ENCODE assay signal across 9 cellular contexts in genomic region chr6:158042245-158042798, GRCh38.
DNase-seq lines count a peak whose midpoint lies in the region; ATAC-seq, FAIRE-seq and TF ChIP-seq lines count a peak whose summit lies in the region.
"Had no signal": no experiment of that assay in that cellular context is flagged by ENCODE, and none has a peak within 500 bp of the region (broad histone marks: within the 10 kb centered on the region; RNA-seq: fewer than 3 reads in every experiment).

No MANE protein-coding gene starts in this region.

- no peaks in the 10 kb centered on the region for H3K9me3 Mint-ChIP-seq in activated naive CD8-positive, alpha-beta T cell treated with anti-CD3 and anti-CD28 coated beads, Interleukin-2, amount 10 ng/mL, durations not matched to agents 7 days and 5 days
- H3K9me3 Mint-ChIP-seq in activated naive CD8-positive, alpha-beta T cell treated with anti-CD3 and anti-CD28 coated beads, Interleukin-2, amount 50 U/mL, for 24 hours = no peaks in the 10 kb centered on the region

- H3K9me3 ChIP-seq in endothelial cell of umbilical vein (replicated peaks; ENCODE audit: control insufficient read depth, insufficient read depth, low read length) (no peaks in the 10 kb centered on the region), mucosa of stomach (ENCODE audit: control insufficient read depth, low read length) (no peaks in the 10 kb centered on the region), aorta (ENCODE audit: control insufficient read depth, low read length) (no peaks in the 10 kb centered on the region)

- peaks cover 14 to 22% of the 10 kb centered on the region in 2 experiments for H3K36me3 ChIP-seq in endothelial cell of umbilical vein (ENCODE audit: control insufficient read depth in 2 of 2, extremely low read depth in 1 of 2, insufficient read depth in 2 of 2, low read length in 2 of 2)
- H3K36me3 ChIP-seq in mucosa of stomach (ENCODE audit: control insufficient read depth, insufficient read depth, low read length) = no peaks in the 10 kb centered on the region
- H3K36me3 ChIP-seq in aorta (ENCODE audit: control insufficient read depth in 1 of 2, insufficient read depth in 2 of 2, low read length in 1 of 2) = no peaks in the 10 kb centered on the region

- no peaks in the 10 kb centered on the region for H3K27me3 Mint-ChIP-seq in activated naive CD8-positive, alpha-beta T cell treated with anti-CD3 and anti-CD28 coated beads, Interleukin-2, amount 10 ng/mL, durations not matched to agents 7 days and 5 days
- H3K27me3 Mint-ChIP-seq in activated naive CD8-positive, alpha-beta T cell treated with anti-CD3 and anti-CD28 coated beads, Interleukin-2, amount 50 U/mL, for 24 hours = no peaks in the 10 kb centered on the region

- FAIRE-seq in endothelial cell of umbilical vein (lab: Jason Lieb, UNC) = peak; percentile 98

- peaks cover 40% of the 10 kb centered on the region for H3K4me1 Mint-ChIP-seq in activated naive CD8-positive, alpha-beta T cell treated with anti-CD3 and anti-CD28 coated beads, Interleukin-2, amount 10 ng/mL, durations not matched to agents 7 days and 5 days
- peaks cover 58% of the 10 kb centered on the region for H3K4me1 Mint-ChIP-seq in activated naive CD8-positive, alpha-beta T cell treated with anti-CD3 and anti-CD28 coated beads, Interleukin-2, amount 50 U/mL, for 24 hours

- peak overlapping the region; percentile 10 for H3K4me2 ChIP-seq in endothelial cell of umbilical vein (ENCODE audit: insufficient read depth, low read length)

- intact Hi-C loops in endothelial cell of umbilical vein (cut with micrococcal nuclease) (no loop called here), aorta (cut with DNase I) (loop anchor here (2.0 to 5.0 kb wide), 2 partner anchors 18 to 40 kb away; no protein-coding TSS in a partner anchor)

- dilution Hi-C loops in endothelial cell of umbilical vein (cut with MboI; ENCODE audit: extremely low pct_ligation_motif_present, low sequenced_read_pairs) = no loop called here

- CTCF ChIA-PET in endothelial cell of umbilical vein (lab: Charles Lee) = interaction anchor here (1.0 to 6.2 kb wide), 9 partner anchors 10 to 169 kb away, joined by 3 to 45 read pairs (median 13); no protein-coding TSS in a partner anchor

- H3K27ac ChIP-seq in endothelial cell of umbilical vein (ENCODE audit: insufficient read depth, low read depth, low read length) (peak overlapping the region; percentile 99), aorta (ENCODE audit: low read depth in 1 of 2, low read length in 2 of 2) (peak overlapping the region; percentile 96 to 99)

- H3K27me3 ChIP-seq in endothelial cell of umbilical vein (ENCODE audit: control insufficient read depth in 2 of 2, insufficient read depth in 2 of 2, low read length in 2 of 2) (no peaks in the 10 kb centered on the region), mucosa of stomach (ENCODE audit: control insufficient read depth, insufficient read depth, low read length) (no peaks in the 10 kb centered on the region), aorta (ENCODE audit: control insufficient read depth in 1 of 2, insufficient read depth in 2 of 2, low read length in 1 of 2) (no peaks in the 10 kb centered on the region)

- H3K4me3 ChIP-seq in endothelial cell of umbilical vein (replicated peaks in 1 of 3; ENCODE audit: insufficient read depth in 1 of 3, low read depth in 1 of 3, low read length in 3 of 3) (no peak overlapping the region), mucosa of stomach (ENCODE audit: low read length) (no peak overlapping the region), aorta (ENCODE audit: low read length in 2 of 2) (no peak overlapping the region)

- H3K27ac Mint-ChIP-seq in activated naive CD8-positive, alpha-beta T cell treated with anti-CD3 and anti-CD28 coated beads, Interleukin-2, amount 10 ng/mL, durations not matched to agents 7 days and 5 days = peak overlapping the region; percentile 6
- H3K27ac Mint-ChIP-seq in activated naive CD8-positive, alpha-beta T cell treated with anti-CD3 and anti-CD28 coated beads, Interleukin-2, amount 50 U/mL, for 24 hours = no peak overlapping the region

- peak in 1 of 2 donors; percentile 19 for TF ChIP-seq CTCF in endothelial cell of umbilical vein (IDR thresholded peaks at IDR 0.05; ENCODE audit: extremely low read depth in 1 of 2, insufficient read depth in 1 of 2, low read depth in 1 of 2, low read length in 2 of 2)

- H3K4me3 Mint-ChIP-seq in activated naive CD8-positive, alpha-beta T cell treated with anti-CD3 and anti-CD28 coated beads, Interleukin-2, amount 10 ng/mL, durations not matched to agents 7 days and 5 days = no peak overlapping the region
- H3K4me3 Mint-ChIP-seq in activated naive CD8-positive, alpha-beta T cell treated with anti-CD3 and anti-CD28 coated beads, Interleukin-2, amount 50 U/mL, for 24 hours = no peak overlapping the region

- H2AFZ ChIP-seq in endothelial cell of umbilical vein (ENCODE audit: low read depth, low read length) = no peak overlapping the region

- H3K36me3 Mint-ChIP-seq in activated naive CD8-positive, alpha-beta T cell treated with anti-CD3 and anti-CD28 coated beads, Interleukin-2, amount 10 ng/mL, durations not matched to agents 7 days and 5 days = peaks cover 28% of the 10 kb centered on the region
- H3K36me3 Mint-ChIP-seq in activated naive CD8-positive, alpha-beta T cell treated with anti-CD3 and anti-CD28 coated beads, Interleukin-2, amount 50 U/mL, for 24 hours (ENCODE audit: low read depth) = peaks cover 30% of the 10 kb centered on the region

- no TSS peak for BruUV-seq in endothelial cell of umbilical vein (replicated peaks; lab: Mats Ljungman, UMichigan)

- ATAC-seq in activated naive CD8-positive, alpha-beta T cell treated with anti-CD3 and anti-CD28 coated beads, Interleukin-2, amount 10 ng/mL, durations not matched to agents 7 days and 5 days (ENCODE audit: low read depth) = no peak
- no peak for ATAC-seq in activated naive CD8-positive, alpha-beta T cell treated with anti-CD3 and anti-CD28 coated beads, Interleukin-2, amount 50 U/mL, for 24 hours
- ATAC-seq in aorta (ENCODE audit: low FRiP score) = peak; percentile 58
- no peak for ATAC-seq in GM19324 (IDR thresholded peaks at IDR 0.05; ENCODE audit: low FRiP score, unreplicated experiment)

- H3K9me1 ChIP-seq in endothelial cell of umbilical vein (replicated peaks; ENCODE audit: control insufficient read depth, extremely low read depth, insufficient read depth, low read length) = no peaks in the 10 kb centered on the region

- POLR2A ChIA-PET in activated naive CD8-positive, alpha-beta T cell treated with anti-CD3 and anti-CD28 coated beads, Interleukin-2, amount 10 ng/mL, durations not matched to agents 7 days and 5 days (lab: Charles Lee) = no interaction called here
- POLR2A ChIA-PET in endothelial cell of umbilical vein (lab: Charles Lee) = interaction anchor here (1.5 kb wide), 1 partner anchor 18 kb away, joined by 5 read pairs; no protein-coding TSS in a partner anchor

- no peaks in the 10 kb centered on the region for H4K20me1 ChIP-seq in endothelial cell of umbilical vein (replicated peaks; ENCODE audit: control insufficient read depth, extremely low read depth, insufficient read depth, low read length)

- no peak for TF ChIP-seq POLR2A in endothelial cell of umbilical vein (IDR thresholded peaks at IDR 0.05; ENCODE audit: low read depth, low read length)

- peaks cover 16% of the 10 kb centered on the region for H3K79me2 ChIP-seq in endothelial cell of umbilical vein (ENCODE audit: control insufficient read depth, insufficient read depth, low read length)

- whole genome bisulfite sequencing in aorta, 2 donors = 7 to 12% methylated on average over 16 of the region's 16 CpGs

- H3K4me1 ChIP-seq in endothelial cell of umbilical vein (ENCODE audit: control insufficient read depth, extremely low read depth, insufficient read depth, low read length) (peaks cover 38% of the 10 kb centered on the region), mucosa of stomach (ENCODE audit: control insufficient read depth, insufficient read depth, low read length) (peaks cover 75% of the 10 kb centered on the region), aorta (ENCODE audit: control insufficient read depth in 1 of 2, insufficient read depth in 2 of 2, low read length in 2 of 2) (peaks cover 2 to 10% of the 10 kb centered on the region in 2 donors)

- DNase-seq in activated naive CD8-positive, alpha-beta T cell treated with anti-CD3 and anti-CD28 coated beads, Interleukin-2, amount 10 ng/mL, durations not matched to agents 7 days and 5 days = no peak
- DNase-seq in activated naive CD8-positive, alpha-beta T cell treated with anti-CD3 and anti-CD28 coated beads, Interleukin-2, amount 50 U/mL, for 24 hours = no peak
- DNase-seq in endothelial cell of umbilical vein (ENCODE audit: low read depth, low spot score) (peak; percentile 94), aorta (peak; percentile 83 to 88), AG08395 (ENCODE audit: low spot score) (no peak)
- DNase-seq in effector CD8-positive, alpha-beta T cell (lab: John Stamatoyannopoulos, UW) = no peak
- DNase-seq: NCI-H187 treated with DMSO at 0.1 percent for 48 hours had no signal

- peak overlapping the region; percentile 90 for H3K9ac ChIP-seq in endothelial cell of umbilical vein (replicated peaks; ENCODE audit: extremely low read depth, insufficient read depth, low read length)
- peak overlapping the region; percentile 23 for H3K9ac ChIP-seq in mucosa of stomach (ENCODE audit: low read length)

TF ChIP-seq in endothelial cell of umbilical vein, 7 proteins besides CTCF, POLR2A, EP300 and RAD21:
- TF ChIP-seq FOS (IDR thresholded peaks at IDR 0.05; ENCODE audit: borderline replicate concordance, insufficient read depth, low read length) (peak; percentile 95), MYC (IDR thresholded peaks at IDR 0.05; ENCODE audit: low read depth, low read length) (no peak), GATA2 (IDR thresholded peaks at IDR 0.05; ENCODE audit: insufficient read depth, insufficient read length, low read depth, low read length) (peak; percentile 71), POLR2AphosphoS5 (IDR thresholded peaks at IDR 0.05; ENCODE audit: insufficient read depth, low read depth, low read length) (peak; percentile 47), MAX (IDR thresholded peaks at IDR 0.05; ENCODE audit: insufficient read depth, insufficient read length) (no peak), EZH2 (IDR thresholded peaks at IDR 0.05; ENCODE audit: borderline replicate concordance, low read depth, low read length, severe bottlenecking) (no peak), JUN (IDR thresholded peaks at IDR 0.05; ENCODE audit: borderline replicate concordance, insufficient read depth, insufficient read length, low read depth) (peak; percentile 84)

Comparison
In these comparisons a context has a peak if more than half of its experiments do, and no peak if none do; other contexts are left out.
1. DNase-seq: peak in endothelial cell of umbilical vein (single experiment) and aorta (2 of 2); none in activated naive CD8-positive, alpha-beta T cell treated with anti-CD3 and anti-CD28 coated beads, Interleukin-2, amount 10 ng/mL, durations not matched to agents 7 days and 5 days (single experiment), activated naive CD8-positive, alpha-beta T cell treated with anti-CD3 and anti-CD28 coated beads, Interleukin-2, amount 50 U/mL, for 24 hours (single experiment), AG08395 (single experiment) and effector CD8-positive, alpha-beta T cell (single experiment).